8 cellular contexts compared by ENCODE assay signal in genomic region chr17:1179635-1180433, GRCh38. TPM values are rescaled to one million over a fixed set of nuclear protein-coding genes. Genes with fewer than 3 reads are reported as not detected.
DNase-seq lines count a peak whose midpoint lies in the region; TF ChIP-seq lines count a peak whose summit lies in the region.

Gene ABR (minus strand): TSS chr17:1179981. CDS start chr17:1179727, 254 bp downstream.

- no CpG with 5 or more reads among the region's 100 CpGs for WGBS in SK-N-SH (ENCODE audit: low lambda C conversion rate)
- 1 to 2% (median 2%) methylated on average over 30 to 86 of the region's 100 CpGs for WGBS in adipose tissue, 3 donors

- H3K4me1 ChIP-seq in SK-N-SH (ENCODE audit: control insufficient read depth in 1 of 2, insufficient read depth in 2 of 2, low read depth in 1 of 2, low read length in 1 of 2) (peaks cover 0 to 31% of the 10 kb centered on the region in 2 experiments; a peak in 1 of 4 replicates), right atrium auricular region (peaks cover 0 to 64% of the 10 kb centered on the region in 2 donors)

- H3F3A ChIP-seq in SK-N-SH (replicated peaks; ENCODE audit: insufficient read depth) = no peaks in the 10 kb centered on the region

- H3K27me3 ChIP-seq in SK-N-SH (ENCODE audit: insufficient read depth) (no peaks in the 10 kb centered on the region), right atrium auricular region (no peaks in the 10 kb centered on the region)

- no peaks in the 10 kb centered on the region for H3K9me2 ChIP-seq in SK-N-SH

- POLR2A ChIA-PET in SK-N-SH (lab: Yijun Ruan, JAX) = no interaction called here

- H3K27ac ChIP-seq in SK-N-SH (ENCODE audit: low read depth in 2 of 2, low read length in 1 of 2) (peak within 1 kb of the TSS in 1 of 2 experiments; percentile 48; a peak in 1 of 4 replicates), adipose tissue (ENCODE audit: low read depth, low read length) (no peak within 1 kb of the TSS), right atrium auricular region (peak within 1 kb of the TSS; percentile 67 to 79)

- H3K79me2 ChIP-seq in SK-N-SH (ENCODE audit: insufficient read depth) = no peaks in the 10 kb centered on the region

- H3K9ac ChIP-seq in SK-N-SH = peak within 1 kb of the TSS; percentile 82

- peak within 1 kb of the TSS; percentile 62 for H3K4me3 ChIP-seq in GM12875 (ENCODE audit: low read depth, low read length)
- H3K4me3 ChIP-seq in SK-N-SH (ENCODE audit: low read depth in 2 of 2, low read length in 1 of 2) = peak within 1 kb of the TSS; percentile 75 to 76
- peak within 1 kb of the TSS; percentile 66 to 73 for H3K4me3 ChIP-seq in right atrium auricular region
- peak within 1 kb of the TSS; percentile 75 for H3K4me3 ChIP-seq in retinal pigment epithelial cell (ENCODE audit: low read length)

- H3K36me3 ChIP-seq in SK-N-SH (replicated peaks in 1 of 2; ENCODE audit: control insufficient read depth in 1 of 2, insufficient read depth in 2 of 2, low read length in 1 of 2) (no peaks in the 10 kb centered on the region), right atrium auricular region (no peaks in the 10 kb centered on the region)

- TF ChIP-seq EP300 in SK-N-SH (IDR thresholded peaks at IDR 0.05; ENCODE audit: borderline replicate concordance in 1 of 2, low read depth in 1 of 2, low read length in 1 of 2) = no peak

- CTCF ChIA-PET in SK-N-SH (lab: Yijun Ruan, JAX) = interaction anchor here (1.1 to 5.3 kb wide), 4 partner anchors 8 to 153 kb away, joined by 3 to 29 read pairs (median 23); no protein-coding TSS in a partner anchor

- H3K4me2 ChIP-seq in SK-N-SH = peak within 1 kb of the TSS; percentile 96

- no peak for TF ChIP-seq RAD21 in SK-N-SH (IDR thresholded peaks at IDR 0.05; ENCODE audit: low read length)

- TF ChIP-seq CTCF in GM12875 (IDR thresholded peaks at IDR 0.05; ENCODE audit: borderline replicate concordance, insufficient read depth, low read depth, low read length) (no peak), SK-N-SH (IDR thresholded peaks at IDR 0.05) (no peak), right atrium auricular region (IDR thresholded peaks at IDR 0.05) (no peak), retinal pigment epithelial cell (conservative IDR thresholded peaks at IDR 0.05; ENCODE audit: low read depth, low read length) (no peak)

- peak within 1 kb of the TSS; percentile 85 for H2AFZ ChIP-seq in SK-N-SH (ENCODE audit: low read depth)

- peak; percentile 91 for DNase-seq in SK-N-SH
- no peak for DNase-seq in right atrium auricular region (ENCODE audit: low spot score)
- no peak for DNase-seq in retinal pigment epithelial cell (ENCODE audit: low read depth)
- DNase-seq in NCI-H526 treated with DMSO at 0.1 percent for 48 hours (lab: John Stamatoyannopoulos, UW) = no peak
- no peak for DNase-seq in GM19240 (ENCODE audit: insufficient read length, low spot score)
- no peak for DNase-seq in putamen (ENCODE audit: low spot score)

- H4K20me1 ChIP-seq in SK-N-SH (ENCODE audit: insufficient read depth) = 0 out of 2 replicates have a peak, but pooled peaks cover 5% of the 10 kb centered on the region

- H3K9me3 ChIP-seq in SK-N-SH (no peaks in the 10 kb centered on the region), right atrium auricular region (no peaks in the 10 kb centered on the region)

TF ChIP-seq in SK-N-SH, 30 proteins besides CTCF, POLR2A, EP300 and RAD21:
- TF ChIP-seq USF2 (IDR thresholded peaks at IDR 0.05; ENCODE audit: borderline replicate concordance, low read depth, low read length) (no peak), POLR2AphosphoS5 (IDR thresholded peaks at IDR 0.05; ENCODE audit: low read depth, low read length) (0 out of 2 replicates have a peak, but pooled peaks have one; percentile 15)

RNA-seq across cellular contexts. Expression of gene ABR, which starts in this region (rescaled TPM):
- 86.1 and 117 TPM in 2 replicates for polyA plus RNA-seq in SK-N-SH (2012; rRNA removed)
- 49.2 and 63.6 TPM in 2 replicates for polyA plus RNA-seq in SK-N-SH (2012; cell fraction: cytosol; rRNA removed)
- polyA plus RNA-seq in SK-N-SH (2012; cell fraction: nucleus; rRNA removed) = 122 and 173 TPM in 2 replicates
- 10 to 100 TPM; 14.7 to 62.4 (median 36.4) TPM for polyA plus RNA-seq in adipose tissue
- 100 to 1,000 TPM in 1 of 2 donors, 10 to 100 TPM in 1; 94.9 to 116 TPM for total RNA-seq in right atrium auricular region
